ENCODE assay signal across 1 cellular context in the genomic region with DNA sequence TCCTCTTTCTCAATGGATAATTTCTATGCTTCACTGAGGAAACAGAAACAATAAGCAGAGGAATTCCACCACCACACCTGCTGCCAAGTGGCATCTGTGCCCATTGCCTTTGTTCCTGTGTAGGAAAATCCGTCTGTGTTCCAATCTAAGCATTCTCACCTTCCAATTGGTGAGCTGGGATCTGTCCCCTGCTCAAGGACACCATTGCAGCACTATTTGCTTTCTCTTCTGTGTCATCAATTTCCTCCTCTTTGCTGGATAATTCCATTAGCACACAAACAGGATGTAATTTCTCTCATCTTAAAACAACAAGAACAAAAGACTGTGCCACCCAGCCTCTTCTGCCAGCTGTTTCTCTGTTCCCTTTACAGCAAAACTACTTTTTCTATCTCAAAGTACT.
TF ChIP-seq lines count a peak whose summit lies in the region.

No MANE protein-coding gene starts in this region.

TF ChIP-seq in HepG2, 621 proteins besides CTCF, POLR2A, EP300 and RAD21 (continued from another document and continues in another):
- TF ChIP-seq THAP7 (CRISPR knock-in tag; IDR thresholded peaks at IDR 0.05): no peak
- TF ChIP-seq MEIS1 (CRISPR knock-in tag; IDR thresholded peaks at IDR 0.05; ENCODE audit: borderline replicate concordance): no peak
- TF ChIP-seq, protein P1, sequence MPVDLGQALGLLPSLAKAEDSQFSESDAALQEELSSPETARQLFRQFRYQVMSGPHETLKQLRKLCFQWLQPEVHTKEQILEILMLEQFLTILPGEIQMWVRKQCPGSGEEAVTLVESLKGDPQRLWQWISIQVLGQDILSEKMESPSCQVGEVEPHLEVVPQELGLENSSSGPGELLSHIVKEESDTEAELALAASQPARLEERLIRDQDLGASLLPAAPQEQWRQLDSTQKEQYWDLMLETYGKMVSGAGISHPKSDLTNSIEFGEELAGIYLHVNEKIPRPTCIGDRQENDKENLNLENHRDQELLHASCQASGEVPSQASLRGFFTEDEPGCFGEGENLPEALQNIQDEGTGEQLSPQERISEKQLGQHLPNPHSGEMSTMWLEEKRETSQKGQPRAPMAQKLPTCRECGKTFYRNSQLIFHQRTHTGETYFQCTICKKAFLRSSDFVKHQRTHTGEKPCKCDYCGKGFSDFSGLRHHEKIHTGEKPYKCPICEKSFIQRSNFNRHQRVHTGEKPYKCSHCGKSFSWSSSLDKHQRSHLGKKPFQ (CRISPR knock-in tag; IDR thresholded peaks at IDR 0.05; ENCODE audit: insufficient replicate concordance): no peak
- TF ChIP-seq ZFAT (CRISPR knock-in tag; conservative IDR thresholded peaks at IDR 0.05): no peak
- no peak for TF ChIP-seq MED13 (CRISPR knock-in tag; IDR thresholded peaks at IDR 0.05)
- no peak for TF ChIP-seq NFAT5 (CRISPR knock-in tag; IDR thresholded peaks at IDR 0.05)
- TF ChIP-seq, protein P2, sequence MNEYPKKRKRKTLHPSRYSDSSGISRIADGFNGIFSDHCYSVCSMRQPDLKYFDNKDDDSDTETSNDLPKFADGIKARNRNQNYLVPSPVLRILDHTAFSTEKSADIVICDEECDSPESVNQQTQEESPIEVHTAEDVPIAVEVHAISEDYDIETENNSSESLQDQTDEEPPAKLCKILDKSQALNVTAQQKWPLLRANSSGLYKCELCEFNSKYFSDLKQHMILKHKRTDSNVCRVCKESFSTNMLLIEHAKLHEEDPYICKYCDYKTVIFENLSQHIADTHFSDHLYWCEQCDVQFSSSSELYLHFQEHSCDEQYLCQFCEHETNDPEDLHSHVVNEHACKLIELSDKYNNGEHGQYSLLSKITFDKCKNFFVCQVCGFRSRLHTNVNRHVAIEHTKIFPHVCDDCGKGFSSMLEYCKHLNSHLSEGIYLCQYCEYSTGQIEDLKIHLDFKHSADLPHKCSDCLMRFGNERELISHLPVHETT (CRISPR knock-in tag; conservative IDR thresholded peaks at IDR 0.05): no peak
- TF ChIP-seq HNRNPL (IDR thresholded peaks at IDR 0.05; ENCODE audit: low read depth, low read length): no peak
- no peak for TF ChIP-seq ZNF616 (CRISPR knock-in tag; IDR thresholded peaks at IDR 0.05; ENCODE audit: low read depth)
- no peak for TF ChIP-seq ATF7 (IDR thresholded peaks at IDR 0.05)
- TF ChIP-seq ATF7 (CRISPR knock-in tag; IDR thresholded peaks at IDR 0.05): no peak
- TF ChIP-seq PATZ1 (CRISPR knock-in tag; IDR thresholded peaks at IDR 0.05): 0 out of 2 replicates have a peak, but pooled peaks have one; percentile 33
- TF ChIP-seq U2AF2 (IDR thresholded peaks at IDR 0.05; ENCODE audit: low read depth, low read length): no peak
- TF ChIP-seq PTBP1 (IDR thresholded peaks at IDR 0.05; ENCODE audit: low read depth, low read length, poor library complexity, severe bottlenecking): no peak
- TF ChIP-seq, protein P3, sequence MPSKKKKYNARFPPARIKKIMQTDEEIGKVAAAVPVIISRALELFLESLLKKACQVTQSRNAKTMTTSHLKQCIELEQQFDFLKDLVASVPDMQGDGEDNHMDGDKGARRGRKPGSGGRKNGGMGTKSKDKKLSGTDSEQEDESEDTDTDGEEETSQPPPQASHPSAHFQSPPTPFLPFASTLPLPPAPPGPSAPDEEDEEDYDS (CRISPR knock-in tag; IDR thresholded peaks at IDR 0.05): 0 out of 2 replicates have a peak, but pooled peaks have one; percentile 16
- no peak for TF ChIP-seq ZNF749 (CRISPR knock-in tag; IDR thresholded peaks at IDR 0.05; ENCODE audit: borderline replicate concordance)
- no peak for TF ChIP-seq SRF (IDR thresholded peaks at IDR 0.05; ENCODE audit: low read depth, low read length)
- TF ChIP-seq TAF15 (IDR thresholded peaks at IDR 0.05; ENCODE audit: low read depth, low read length, poor library complexity, severe bottlenecking): no peak
- TF ChIP-seq ZNF329 (CRISPR knock-in tag; IDR thresholded peaks at IDR 0.05; ENCODE audit: low read depth): no peak
- TF ChIP-seq FOXK2 (IDR thresholded peaks at IDR 0.05): no peak
- TF ChIP-seq MAZ (IDR thresholded peaks at IDR 0.05; ENCODE audit: borderline replicate concordance, low read depth, low read length): no peak
- no peak for TF ChIP-seq MAZ (CRISPR knock-in tag; IDR thresholded peaks at IDR 0.05; ENCODE audit: low read depth)
- TF ChIP-seq TEAD2 (CRISPR knock-in tag; IDR thresholded peaks at IDR 0.05): no peak
- no peak for TF ChIP-seq ZNF546 (CRISPR knock-in tag; conservative IDR thresholded peaks at IDR 0.05)
- peak; percentile 50; the same call in 1 of the 2 replicates for TF ChIP-seq ATF3 (CRISPR knock-in tag; IDR thresholded peaks at IDR 0.05)
- peak; percentile 34; the same call in 1 of the 2 replicates for TF ChIP-seq KLF6 (CRISPR knock-in tag; IDR thresholded peaks at IDR 0.05)
- no peak for TF ChIP-seq RFX1 (IDR thresholded peaks at IDR 0.05)
- TF ChIP-seq ZNF264 (CRISPR knock-in tag; IDR thresholded peaks at IDR 0.05): peak; percentile 59; the same call in 1 of the 2 replicates
- TF ChIP-seq, protein P4, sequence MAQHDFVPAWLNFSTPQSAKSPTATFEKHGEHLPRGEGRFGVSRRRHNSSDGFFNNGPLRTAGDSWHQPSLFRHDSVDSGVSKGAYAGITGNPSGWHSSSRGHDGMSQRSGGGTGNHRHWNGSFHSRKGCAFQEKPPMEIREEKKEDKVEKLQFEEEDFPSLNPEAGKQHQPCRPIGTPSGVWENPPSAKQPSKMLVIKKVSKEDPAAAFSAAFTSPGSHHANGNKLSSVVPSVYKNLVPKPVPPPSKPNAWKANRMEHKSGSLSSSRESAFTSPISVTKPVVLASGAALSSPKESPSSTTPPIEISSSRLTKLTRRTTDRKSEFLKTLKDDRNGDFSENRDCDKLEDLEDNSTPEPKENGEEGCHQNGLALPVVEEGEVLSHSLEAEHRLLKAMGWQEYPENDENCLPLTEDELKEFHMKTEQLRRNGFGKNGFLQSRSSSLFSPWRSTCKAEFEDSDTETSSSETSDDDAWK (CRISPR knock-in tag; IDR thresholded peaks at IDR 0.05): no peak
- TF ChIP-seq ZNF136 (CRISPR knock-in tag; IDR thresholded peaks at IDR 0.05; ENCODE audit: low read depth): no peak
- peak; percentile 46; the same call in 1 of the 2 replicates for TF ChIP-seq ZNF788 (CRISPR knock-in tag; IDR thresholded peaks at IDR 0.05; ENCODE audit: borderline replicate concordance)
- peak; percentile 55 for TF ChIP-seq TEAD3 (CRISPR knock-in tag; optimal IDR thresholded peaks at IDR 0.05; ENCODE audit: borderline replicate concordance)
- TF ChIP-seq DMAP1 (CRISPR knock-in tag; IDR thresholded peaks at IDR 0.05): no peak
- no peak for TF ChIP-seq ZNF589 (CRISPR knock-in tag; conservative IDR thresholded peaks at IDR 0.05)
- TF ChIP-seq CEBPB (IDR thresholded peaks at IDR 0.05; ENCODE audit: borderline replicate concordance, low read depth, low read length): peak; percentile 83
- TF ChIP-seq ZNF83 (CRISPR knock-in tag; IDR thresholded peaks at IDR 0.05; ENCODE audit: borderline replicate concordance): no peak
- TF ChIP-seq TBP (CRISPR knock-in tag; IDR thresholded peaks at IDR 0.05): no peak
- TF ChIP-seq EZH2 (conservative IDR thresholded peaks at IDR 0.05; ENCODE audit: low read depth, low read length): no peak
- TF ChIP-seq ZNF510 (CRISPR knock-in tag; IDR thresholded peaks at IDR 0.05; ENCODE audit: low read depth): no peak
- no peak for TF ChIP-seq NR2F2 (IDR thresholded peaks at IDR 0.05; ENCODE audit: borderline replicate concordance, low read depth)
- TF ChIP-seq MZF1 (CRISPR knock-in tag; IDR thresholded peaks at IDR 0.05; ENCODE audit: borderline replicate concordance): no peak
- no peak for TF ChIP-seq ZNF879 (CRISPR knock-in tag; IDR thresholded peaks at IDR 0.05)
- TF ChIP-seq PHF21A (CRISPR knock-in tag; IDR thresholded peaks at IDR 0.05): no peak
- no peak for TF ChIP-seq ZNF33B (CRISPR knock-in tag; IDR thresholded peaks at IDR 0.05)
- TF ChIP-seq ZEB1 (IDR thresholded peaks at IDR 0.05; ENCODE audit: insufficient replicate concordance, low read depth): no peak
- no peak for TF ChIP-seq RARG (CRISPR knock-in tag; IDR thresholded peaks at IDR 0.05; ENCODE audit: low read depth)
- peak; percentile 65; the same call in 1 of the 2 replicates for TF ChIP-seq BCL6 (CRISPR knock-in tag; IDR thresholded peaks at IDR 0.05)
- TF ChIP-seq RFXANK (CRISPR knock-in tag; IDR thresholded peaks at IDR 0.05): no peak
